In the genomic region with DNA sequence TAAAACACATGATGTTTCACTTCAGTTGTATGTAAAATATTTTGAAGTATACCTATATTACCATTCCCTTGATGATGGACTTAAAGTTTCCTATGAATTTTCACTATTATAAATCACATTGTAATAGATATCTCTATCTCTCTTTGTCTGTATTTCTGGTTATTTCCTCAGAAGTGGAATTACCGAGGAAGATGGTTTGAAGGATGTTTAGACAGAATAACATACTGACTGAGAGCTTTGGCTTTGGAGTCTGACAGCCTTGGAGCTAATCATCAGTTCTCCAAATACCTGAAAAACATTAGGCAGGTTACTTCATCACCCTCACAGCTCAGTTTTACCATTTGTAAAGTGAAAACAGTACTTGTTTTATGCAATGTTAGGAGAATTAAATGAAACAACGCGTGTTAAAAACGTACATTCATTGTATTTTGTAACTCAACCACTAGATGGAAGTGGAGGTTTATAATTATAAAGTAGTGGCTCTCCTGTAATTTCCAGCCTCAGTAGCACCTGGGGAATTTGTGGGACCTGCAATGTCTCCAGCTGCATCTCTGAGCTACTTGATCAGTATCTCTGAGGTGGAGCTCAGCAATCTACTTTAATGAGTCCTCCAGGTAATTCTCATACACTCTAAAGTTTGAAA, we compare ENCODE assay signal across 8 cellular contexts. TPM values are rescaled to one million over a fixed set of nuclear protein-coding genes. Genes with fewer than 3 reads are reported as not detected.
DNase-seq lines count a peak whose midpoint lies in the region; ATAC-seq and TF ChIP-seq lines count a peak whose summit lies in the region.

No MANE protein-coding gene starts in this region.

- H3K36me3 Mint-ChIP-seq in natural killer cell (no peaks in the 10 kb centered on the region), neural progenitor cell (no peaks in the 10 kb centered on the region)
- no peaks in the 10 kb centered on the region for H3K36me3 Mint-ChIP-seq in natural killer cell treated with Interleukin-12 subunit alpha and Interleukin-12 subunit beta and Interleukin-15 and Interleukin-18, amount 100 ng/mL, for 72 hours

- TF ChIP-seq EP300 in esophagus muscularis mucosa (IDR thresholded peaks at IDR 0.05) = no peak

- H3K9me3 Mint-ChIP-seq in natural killer cell = no peaks in the 10 kb centered on the region
- no peaks in the 10 kb centered on the region for H3K9me3 Mint-ChIP-seq in natural killer cell treated with Interleukin-12 subunit alpha and Interleukin-12 subunit beta and Interleukin-15 and Interleukin-18, amount 100 ng/mL, for 72 hours
- no peaks in the 10 kb centered on the region for H3K9me3 Mint-ChIP-seq in neural progenitor cell

- H3K4me1 ChIP-seq in esophagus muscularis mucosa (peaks cover 0 to 5% (median 2%) of the 10 kb centered on the region in 4 donors), neural progenitor cell (no peaks in the 10 kb centered on the region)

- H3K27ac ChIP-seq in esophagus muscularis mucosa (replicated peaks in 1 of 4) = no peak overlapping the region
- H3K27ac ChIP-seq in neural progenitor cell = no peak overlapping the region

- 4% methylated on average over 4 of the region's 4 CpGs for WGBS in esophagus muscularis mucosa

- peak overlapping the region; percentile 91 for H2AFZ ChIP-seq in neural progenitor cell (replicated peaks)

- TF ChIP-seq POLR2A in esophagus muscularis mucosa (IDR thresholded peaks at IDR 0.05; ENCODE audit: low read depth) = no peak

- no peaks in the 10 kb centered on the region for H4K20me1 ChIP-seq in neural progenitor cell (ENCODE audit: low read depth)

- H3K27ac Mint-ChIP-seq in natural killer cell (no peak overlapping the region), neural progenitor cell (no peak overlapping the region)
- no peak overlapping the region for H3K27ac Mint-ChIP-seq in natural killer cell treated with Interleukin-12 subunit alpha and Interleukin-12 subunit beta and Interleukin-15 and Interleukin-18, amount 100 ng/mL, for 72 hours

- no peaks in the 10 kb centered on the region for H3K9me3 ChIP-seq in esophagus muscularis mucosa
- no peaks in the 10 kb centered on the region for H3K9me3 ChIP-seq in neural progenitor cell (ENCODE audit: low read depth)

- no peaks in the 10 kb centered on the region for H3K36me3 ChIP-seq in esophagus muscularis mucosa
- no peaks in the 10 kb centered on the region for H3K36me3 ChIP-seq in neural progenitor cell

- H3K79me2 ChIP-seq in neural progenitor cell (ENCODE audit: low read depth) = no peaks in the 10 kb centered on the region

- intact Hi-C loops in natural killer cell (cut with micrococcal nuclease) (no loop called here), esophagus muscularis mucosa (cut with DNase I) (loop anchor here (2.0 kb wide), 1 partner anchor 357 kb away; no protein-coding TSS in a partner anchor)

- H3K4me3 ChIP-seq in esophagus muscularis mucosa (no peak overlapping the region), neural progenitor cell (no peak overlapping the region)

- TF ChIP-seq CTCF in natural killer cell (IDR thresholded peaks at IDR 0.05) = peak; percentile 63
- peak; percentile 41 to 53 (median 46) for TF ChIP-seq CTCF in esophagus muscularis mucosa (IDR thresholded peaks at IDR 0.05)
- TF ChIP-seq CTCF in neural progenitor cell (IDR thresholded peaks at IDR 0.05) = peak; percentile 64

- no peak overlapping the region for H3K9ac ChIP-seq in neural progenitor cell

- H3K4me2 ChIP-seq in neural progenitor cell = no peak overlapping the region

- H3K4me1 Mint-ChIP-seq in natural killer cell (no peaks in the 10 kb centered on the region), neural progenitor cell (no peaks in the 10 kb centered on the region)
- H3K4me1 Mint-ChIP-seq in natural killer cell treated with Interleukin-12 subunit alpha and Interleukin-12 subunit beta and Interleukin-15 and Interleukin-18, amount 100 ng/mL, for 72 hours (ENCODE audit: low read depth in 2 of 2) = no peaks in the 10 kb centered on the region

- H3K27me3 Mint-ChIP-seq in natural killer cell (ENCODE audit: low read depth in 2 of 2) (peaks cover 5 to 16% of the 10 kb centered on the region in 2 donors), neural progenitor cell (ENCODE audit: insufficient read depth, low read depth) (no peaks in the 10 kb centered on the region)
- H3K27me3 Mint-ChIP-seq in natural killer cell treated with Interleukin-12 subunit alpha and Interleukin-12 subunit beta and Interleukin-15 and Interleukin-18, amount 100 ng/mL, for 72 hours = peaks cover 7 to 8% of the 10 kb centered on the region in 2 donors

- DNase-seq in natural killer cell (no peak), RPMI7951 (ENCODE audit: low read depth) (peak; percentile 28), esophagus muscularis mucosa (ENCODE audit: extremely low spot score) (no peak), neural progenitor cell (ENCODE audit: low spot score) (peak; percentile 30)
- no peak for DNase-seq in natural killer cell treated with Interleukin-12 subunit alpha and Interleukin-12 subunit beta and Interleukin-15 and Interleukin-18, amount 100 ng/mL, for 72 hours (ENCODE audit: low spot score)

- no peak overlapping the region for H3K4me3 Mint-ChIP-seq in natural killer cell
- H3K4me3 Mint-ChIP-seq in natural killer cell treated with Interleukin-12 subunit alpha and Interleukin-12 subunit beta and Interleukin-15 and Interleukin-18, amount 100 ng/mL, for 72 hours = no peak overlapping the region
- no peak overlapping the region for H3K4me3 Mint-ChIP-seq in neural progenitor cell

- no peaks in the 10 kb centered on the region for H3K27me3 ChIP-seq in esophagus muscularis mucosa
- no peaks in the 10 kb centered on the region for H3K27me3 ChIP-seq in neural progenitor cell

- H3F3A ChIP-seq in neural progenitor cell (ENCODE audit: low read depth) = no peaks in the 10 kb centered on the region

- peak in 1 of 3 donors; percentile 48 for ATAC-seq in natural killer cell
- ATAC-seq in natural killer cell treated with Interleukin-12 subunit alpha and Interleukin-12 subunit beta and Interleukin-15 and Interleukin-18, amount 100 ng/mL, for 72 hours = no peak
- peak; percentile 44 for ATAC-seq in HG03460 (IDR thresholded peaks at IDR 0.05; ENCODE audit: unreplicated experiment)
- ATAC-seq in HG03139 (IDR thresholded peaks at IDR 0.05; ENCODE audit: unreplicated experiment) = no peak
- ATAC-seq in GM19328 (IDR thresholded peaks at IDR 0.05; ENCODE audit: unreplicated experiment) = no peak

RNA-seq across cellular contexts. Expression of a gene that starts 14.3 kb away (rescaled TPM):
- total RNA-seq in natural killer cell = 1,000 to 10,000 TPM in 1 of 3 donors, 1 to 10 TPM in 2; 1.6 to 1,035 (median 3.5) TPM
- total RNA-seq in natural killer cell treated with Interleukin-12 subunit alpha and Interleukin-12 subunit beta and Interleukin-15 and Interleukin-18, amount 100 ng/mL, for 72 hours = 10 to 100 TPM in 1 of 2 donors, not detected in 1; 39.7 TPM
- total RNA-seq in RPMI7951 (2014; rRNA removed; shearing (Covaris generic)) = not detected in 2 replicates
- 10 to 100 TPM in 1 of 4 donors, 1 to 10 TPM in 3; 2.1 to 18.6 (median 3.9) TPM for total RNA-seq in esophagus muscularis mucosa
- total RNA-seq in neural progenitor cell (ENCODE audit: low replicate concordance) = 0.09 TPM in 1 of 2 replicates, not detected in the other

RNA-seq across cellular contexts. Expression of a gene that starts 23.4 kb away (rescaled TPM):
- total RNA-seq in natural killer cell (not detected), esophagus muscularis mucosa (not detected), neural progenitor cell (ENCODE audit: low replicate concordance) (not detected in 2 replicates)
- not detected for total RNA-seq in natural killer cell treated with Interleukin-12 subunit alpha and Interleukin-12 subunit beta and Interleukin-15 and Interleukin-18, amount 100 ng/mL, for 72 hours
- total RNA-seq in RPMI7951 (2014; rRNA removed; shearing (Covaris generic)) = not detected in 2 replicates

RNA-seq across cellular contexts. Expression of a gene that starts 36.3 kb away (rescaled TPM):
- total RNA-seq in natural killer cell (10 to 100 TPM; 22.3 to 23.1 (median 22.6) TPM), esophagus muscularis mucosa (10 to 100 TPM; 19.9 to 31.3 (median 21.8) TPM), neural progenitor cell (ENCODE audit: low replicate concordance) (19.1 and 19.8 TPM in 2 replicates)
- 10 to 100 TPM; 33.8 to 49.8 TPM for total RNA-seq in natural killer cell treated with Interleukin-12 subunit alpha and Interleukin-12 subunit beta and Interleukin-15 and Interleukin-18, amount 100 ng/mL, for 72 hours
- total RNA-seq in RPMI7951 (2014; rRNA removed; shearing (Covaris generic)) = 15.0 and 16.0 TPM in 2 replicates

RNA-seq across cellular contexts. Expression of a gene that starts 59.9 kb away (rescaled TPM):
- total RNA-seq in natural killer cell = not detected
- total RNA-seq in natural killer cell treated with Interleukin-12 subunit alpha and Interleukin-12 subunit beta and Interleukin-15 and Interleukin-18, amount 100 ng/mL, for 72 hours = not detected
- not detected in 2 replicates for total RNA-seq in RPMI7951 (2014; rRNA removed; shearing (Covaris generic))
- total RNA-seq in esophagus muscularis mucosa = not detected
- 0.15 TPM in 1 of 2 replicates, not detected in the other for total RNA-seq in neural progenitor cell (ENCODE audit: low replicate concordance)

Comparison
In these comparisons a context has a peak if more than half of its experiments do, and no peak if none do; other contexts are left out.
1. DNase-seq: peak in RPMI7951 (single experiment) and neural progenitor cell (single experiment); none in natural killer cell (single experiment), natural killer cell treated with Interleukin-12 subunit alpha and Interleukin-12 subunit beta and Interleukin-15 and Interleukin-18, amount 100 ng/mL, for 72 hours (single experiment) and esophagus muscularis mucosa (single experiment).
2. Peak in every context shown above with its lines, with median percentiles within 50 percentile points of each other: CTCF ChIP-seq.